Comparison of ENCODE assay signal across 1 cellular context in genomic region chr4:141046255-141046654, GRCh38.
TF ChIP-seq lines count a peak whose summit lies in the region.

No MANE protein-coding gene starts in this region.

TF ChIP-seq in SK-N-SH, 30 proteins besides CTCF, POLR2A, EP300 and RAD21 (continued from another document):
- peak; percentile 27; the same call in 1 of the 2 replicates for TF ChIP-seq FOXM1 (IDR thresholded peaks at IDR 0.05; ENCODE audit: low read depth)
TF ChIP-seq in SK-N-SH: peak in this region for 13.
